In genomic region chr4:123495530-123495929, GRCh38 we compare ENCODE assay signal across 2 cellular contexts.
TF ChIP-seq lines count a peak whose summit lies in the region.

No MANE protein-coding gene starts in this region.

TF ChIP-seq in IMR-90, 13 proteins besides CTCF, POLR2A, EP300 and RAD21 (continued from another document):
- no peak for TF ChIP-seq ELK1 (IDR thresholded peaks at IDR 0.05; ENCODE audit: borderline replicate concordance, low read depth, low read length)
- TF ChIP-seq NFE2L2 (IDR thresholded peaks at IDR 0.05; ENCODE audit: low read depth, low read length) = no peak
- TF ChIP-seq MAZ (IDR thresholded peaks at IDR 0.05; ENCODE audit: borderline replicate concordance, low read depth, low read length) = no peak

TF ChIP-seq in WTC11, 78 proteins besides CTCF, POLR2A, EP300 and RAD21 (continued from another document):
- TF ChIP-seq, protein P1, sequence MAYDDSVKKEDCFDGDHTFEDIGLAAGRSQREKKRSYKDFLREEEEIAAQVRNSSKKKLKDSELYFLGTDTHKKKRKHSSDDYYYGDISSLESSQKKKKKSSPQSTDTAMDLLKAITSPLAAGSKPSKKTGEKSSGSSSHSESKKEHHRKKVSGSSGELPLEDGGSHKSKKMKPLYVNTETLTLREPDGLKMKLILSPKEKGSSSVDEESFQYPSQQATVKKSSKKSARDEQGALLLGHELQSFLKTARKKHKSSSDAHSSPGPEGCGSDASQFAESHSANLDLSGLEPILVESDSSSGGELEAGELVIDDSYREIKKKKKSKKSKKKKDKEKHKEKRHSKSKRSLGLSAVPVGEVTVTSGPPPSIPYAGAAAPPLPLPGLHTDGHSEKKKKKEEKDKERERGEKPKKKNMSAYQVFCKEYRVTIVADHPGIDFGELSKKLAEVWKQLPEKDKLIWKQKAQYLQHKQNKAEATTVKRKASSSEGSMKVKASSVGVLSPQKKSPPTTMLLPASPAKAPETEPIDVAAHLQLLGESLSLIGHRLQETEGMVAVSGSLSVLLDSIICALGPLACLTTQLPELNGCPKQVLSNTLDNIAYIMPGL (CRISPR knock-in tag; IDR thresholded peaks at IDR 0.05) = no peak
- TF ChIP-seq GTF2I (CRISPR knock-in tag; conservative IDR thresholded peaks at IDR 0.05) (no peak), OVOL2 (CRISPR knock-in tag; IDR thresholded peaks at IDR 0.05; ENCODE audit: borderline replicate concordance) (no peak), ZNF317 (CRISPR knock-in tag; IDR thresholded peaks at IDR 0.05; ENCODE audit: borderline replicate concordance, low read depth) (no peak), MLX (CRISPR knock-in tag; IDR thresholded peaks at IDR 0.05) (no peak), NFATC4 (CRISPR knock-in tag; IDR thresholded peaks at IDR 0.05) (no peak), ZNF232 (CRISPR knock-in tag; IDR thresholded peaks at IDR 0.05) (no peak), RELA (CRISPR knock-in tag; IDR thresholded peaks at IDR 0.05; ENCODE audit: borderline replicate concordance) (no peak), SMAD3 (CRISPR knock-in tag; IDR thresholded peaks at IDR 0.05; ENCODE audit: borderline replicate concordance) (no peak)
- TF ChIP-seq, protein P2, sequence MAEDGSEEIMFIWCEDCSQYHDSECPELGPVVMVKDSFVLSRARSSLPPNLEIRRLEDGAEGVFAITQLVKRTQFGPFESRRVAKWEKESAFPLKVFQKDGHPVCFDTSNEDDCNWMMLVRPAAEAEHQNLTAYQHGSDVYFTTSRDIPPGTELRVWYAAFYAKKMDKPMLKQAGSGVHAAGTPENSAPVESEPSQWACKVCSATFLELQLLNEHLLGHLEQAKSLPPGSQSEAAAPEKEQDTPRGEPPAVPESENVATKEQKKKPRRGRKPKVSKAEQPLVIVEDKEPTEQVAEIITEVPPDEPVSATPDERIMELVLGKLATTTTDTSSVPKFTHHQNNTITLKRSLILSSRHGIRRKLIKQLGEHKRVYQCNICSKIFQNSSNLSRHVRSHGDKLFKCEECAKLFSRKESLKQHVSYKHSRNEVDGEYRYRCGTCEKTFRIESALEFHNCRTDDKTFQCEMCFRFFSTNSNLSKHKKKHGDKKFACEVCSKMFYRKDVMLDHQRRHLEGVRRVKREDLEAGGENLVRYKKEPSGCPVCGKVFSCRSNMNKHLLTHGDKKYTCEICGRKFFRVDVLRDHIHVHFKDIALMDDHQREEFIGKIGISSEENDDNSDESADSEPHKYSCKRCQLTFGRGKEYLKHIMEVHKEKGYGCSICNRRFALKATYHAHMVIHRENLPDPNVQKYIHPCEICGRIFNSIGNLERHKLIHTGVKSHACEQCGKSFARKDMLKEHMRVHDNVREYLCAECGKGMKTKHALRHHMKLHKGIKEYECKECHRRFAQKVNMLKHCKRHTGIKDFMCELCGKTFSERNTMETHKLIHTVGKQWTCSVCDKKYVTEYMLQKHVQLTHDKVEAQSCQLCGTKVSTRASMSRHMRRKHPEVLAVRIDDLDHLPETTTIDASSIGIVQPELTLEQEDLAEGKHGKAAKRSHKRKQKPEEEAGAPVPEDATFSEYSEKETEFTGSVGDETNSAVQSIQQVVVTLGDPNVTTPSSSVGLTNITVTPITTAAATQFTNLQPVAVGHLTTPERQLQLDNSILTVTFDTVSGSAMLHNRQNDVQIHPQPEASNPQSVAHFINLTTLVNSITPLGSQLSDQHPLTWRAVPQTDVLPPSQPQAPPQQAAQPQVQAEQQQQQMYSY (CRISPR knock-in tag; IDR thresholded peaks at IDR 0.05) = no peak
- TF ChIP-seq, protein P3, sequence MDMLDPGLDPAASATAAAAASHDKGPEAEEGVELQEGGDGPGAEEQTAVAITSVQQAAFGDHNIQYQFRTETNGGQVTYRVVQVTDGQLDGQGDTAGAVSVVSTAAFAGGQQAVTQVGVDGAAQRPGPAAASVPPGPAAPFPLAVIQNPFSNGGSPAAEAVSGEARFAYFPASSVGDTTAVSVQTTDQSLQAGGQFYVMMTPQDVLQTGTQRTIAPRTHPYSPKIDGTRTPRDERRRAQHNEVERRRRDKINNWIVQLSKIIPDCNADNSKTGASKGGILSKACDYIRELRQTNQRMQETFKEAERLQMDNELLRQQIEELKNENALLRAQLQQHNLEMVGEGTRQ (CRISPR knock-in tag; IDR thresholded peaks at IDR 0.05) = no peak
